ENCODE assay signal across 20 cellular contexts in the genomic region with DNA sequence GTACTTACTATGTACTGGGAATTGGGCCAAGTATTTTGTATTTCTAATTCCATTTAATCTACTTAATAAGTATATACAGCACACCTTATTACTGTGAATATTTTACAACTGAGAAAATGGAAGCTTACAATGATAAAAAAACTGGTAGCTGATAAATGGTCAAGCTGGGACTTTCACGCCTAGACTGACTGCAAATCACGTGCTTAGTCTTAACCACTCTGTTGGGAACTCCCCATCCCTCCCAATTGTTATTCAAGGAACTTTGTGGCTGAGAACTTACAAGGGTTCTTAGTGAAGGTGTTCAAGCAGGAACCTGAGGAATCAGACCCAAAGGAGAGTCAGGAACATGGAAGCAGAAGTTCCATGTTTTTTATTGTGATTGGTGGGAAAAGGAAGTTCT. TPM values are rescaled to one million over a fixed set of nuclear protein-coding genes. Genes with fewer than 3 reads are reported as not detected.
DNase-seq lines count a peak whose midpoint lies in the region; ATAC-seq and TF ChIP-seq lines count a peak whose summit lies in the region.
"Had no signal": no experiment of that assay in that cellular context is flagged by ENCODE, and none has a peak within 500 bp of the region (broad histone marks: within the 10 kb centered on the region; RNA-seq: fewer than 3 reads in every experiment).

No MANE protein-coding gene starts in this region.

- no peak for TF ChIP-seq CTCF in activated CD8-positive, alpha-beta T cell treated with anti-CD3 and anti-CD28 coated beads for 36 hours (IDR thresholded peaks at IDR 0.05)
- TF ChIP-seq CTCF in retinal pigment epithelial cell (conservative IDR thresholded peaks at IDR 0.05; ENCODE audit: low read depth, low read length) (no peak), GM13976 (IDR thresholded peaks at IDR 0.05; ENCODE audit: borderline replicate concordance, control extremely low read depth, extremely low read depth, insufficient read depth, missing control alignments) (no peak), breast epithelium (IDR thresholded peaks at IDR 0.05) (no peak)

- POLR2A ChIA-PET in activated CD8-positive, alpha-beta T cell treated with anti-CD3 and anti-CD28 coated beads for 36 hours (lab: Charles Lee), result interaction anchor here (0.8 to 1.5 kb wide), 3 partner anchors 9 to 26 kb away, joined by 3 to 5 read pairs (median 5); no protein-coding TSS in a partner anchor
- POLR2A ChIA-PET in activated CD8-positive, alpha-beta T cell treated with anti-CD3 and anti-CD28 coated beads, Interleukin-2, amount 10 ng/mL, durations not matched to agents 7 days and 5 days (lab: Charles Lee), result interaction anchor here (1.2 kb wide), 1 partner anchor 12 kb away, joined by 3 read pairs; no protein-coding TSS in a partner anchor
- POLR2A ChIA-PET in CD4-positive, alpha-beta memory T cell (lab: Charles Lee; ENCODE audit: partially characterized antibody), result interaction anchor here (0.8 to 24.0 kb wide), 5 partner anchors 12 to 54 kb away, joined by 3 to 639 read pairs (median 4); partner anchors contain the start of gene CD84

- no peak for ATAC-seq in activated CD8-positive, alpha-beta T cell treated with anti-CD3 and anti-CD28 coated beads for 36 hours
- ATAC-seq in activated CD8-positive, alpha-beta T cell treated with anti-CD3 and anti-CD28 coated beads, Interleukin-2, amount 10 ng/mL, durations not matched to agents 7 days and 5 days, result no peak
- ATAC-seq in activated T-helper 17 cell treated with anti-CD3 and anti-CD28 coated beads, Interleukin-2, amount 50 U/mL, for 72 hours (replicated peaks), result no peak
- ATAC-seq in GM18909 (IDR thresholded peaks at IDR 0.05; ENCODE audit: poor library complexity, unreplicated experiment), result no peak

- intact Hi-C loops in activated CD8-positive, alpha-beta T cell treated with anti-CD3 and anti-CD28 coated beads for 36 hours (cut with micrococcal nuclease), result no loop called here
- intact Hi-C loops in CD4-positive, alpha-beta memory T cell (cut with micrococcal nuclease), result no loop called here
- intact Hi-C loops in breast epithelium (cut with DNase I; ENCODE audit: low total_unique reads), result no loop called here

- no peak overlapping the region for H3K4me3 ChIP-seq in CD4-positive, alpha-beta memory T cell (ENCODE audit: low read length in 2 of 2)
- H3K4me3 ChIP-seq in retinal pigment epithelial cell (ENCODE audit: low read length) (no peak overlapping the region), breast epithelium (no peak overlapping the region)
- H3K4me3 ChIP-seq: BLaER1 treated with 17β-estradiol and CSF1 and Interleukin-3, amounts not matched to agents 10 nM and 100 nM; PC-9; SJCRH30 had no signal

- no peaks in the 10 kb centered on the region for H3K27me3 ChIP-seq in CD4-positive, alpha-beta memory T cell (ENCODE audit: insufficient read depth, low read length)
- no peaks in the 10 kb centered on the region for H3K27me3 ChIP-seq in breast epithelium
- H3K27me3 ChIP-seq: BLaER1 treated with 17β-estradiol and CSF1 and Interleukin-3, amounts not matched to agents 10 nM and 100 nM; SJCRH30 had no signal

- no peak overlapping the region for H3K4me3 Mint-ChIP-seq in activated CD8-positive, alpha-beta T cell treated with anti-CD3 and anti-CD28 coated beads for 36 hours
- no peak overlapping the region for H3K4me3 Mint-ChIP-seq in activated CD8-positive, alpha-beta T cell treated with anti-CD3 and anti-CD28 coated beads, Interleukin-2, amount 10 ng/mL, durations not matched to agents 7 days and 5 days
- H3K4me3 Mint-ChIP-seq in CD4-positive, alpha-beta memory T cell, result no peak overlapping the region
- H3K4me3 Mint-ChIP-seq in activated T-helper 17 cell treated with anti-CD3 and anti-CD28 coated beads, Interleukin-2, amount 50 U/mL, for 72 hours, result no peak overlapping the region

- no peak overlapping the region for H3K27ac ChIP-seq in CD4-positive, alpha-beta memory T cell (ENCODE audit: low read depth, low read length)
- H3K27ac ChIP-seq in breast epithelium, result no peak overlapping the region
- H3K27ac ChIP-seq: BLaER1 treated with 17β-estradiol and CSF1 and Interleukin-3, amounts not matched to agents 10 nM and 100 nM; PC-9; SJCRH30 had no signal

- peaks cover 48% of the 10 kb centered on the region for H3K4me1 ChIP-seq in CD4-positive, alpha-beta memory T cell (ENCODE audit: insufficient read depth, low read length)
- H3K4me1 ChIP-seq in breast epithelium, result no peaks in the 10 kb centered on the region
- H3K4me1 ChIP-seq: Caco-2, SJCRH30 had no signal

- no peaks in the 10 kb centered on the region for H3K9me3 Mint-ChIP-seq in activated CD8-positive, alpha-beta T cell treated with anti-CD3 and anti-CD28 coated beads for 36 hours
- H3K9me3 Mint-ChIP-seq in activated CD8-positive, alpha-beta T cell treated with anti-CD3 and anti-CD28 coated beads, Interleukin-2, amount 10 ng/mL, durations not matched to agents 7 days and 5 days (ENCODE audit: insufficient read depth), result no peaks in the 10 kb centered on the region
- H3K9me3 Mint-ChIP-seq in CD4-positive, alpha-beta memory T cell, result no peaks in the 10 kb centered on the region
- H3K9me3 Mint-ChIP-seq in activated T-helper 17 cell treated with anti-CD3 and anti-CD28 coated beads, Interleukin-2, amount 50 U/mL, for 72 hours, result no peaks in the 10 kb centered on the region

- H3K27ac Mint-ChIP-seq in activated CD8-positive, alpha-beta T cell treated with anti-CD3 and anti-CD28 coated beads for 36 hours, result peak overlapping the region; percentile 1
- H3K27ac Mint-ChIP-seq in activated CD8-positive, alpha-beta T cell treated with anti-CD3 and anti-CD28 coated beads, Interleukin-2, amount 10 ng/mL, durations not matched to agents 7 days and 5 days, result no peak overlapping the region
- peak overlapping the region in 4 of 7 donors; percentile 36 to 66 (median 52) for H3K27ac Mint-ChIP-seq in CD4-positive, alpha-beta memory T cell
- peak overlapping the region; percentile 31 for H3K27ac Mint-ChIP-seq in activated T-helper 17 cell treated with anti-CD3 and anti-CD28 coated beads, Interleukin-2, amount 50 U/mL, for 72 hours

- peaks cover 29% of the 10 kb centered on the region for H3K4me1 Mint-ChIP-seq in activated CD8-positive, alpha-beta T cell treated with anti-CD3 and anti-CD28 coated beads for 36 hours (ENCODE audit: low read depth)
- no peaks in the 10 kb centered on the region for H3K4me1 Mint-ChIP-seq in activated CD8-positive, alpha-beta T cell treated with anti-CD3 and anti-CD28 coated beads, Interleukin-2, amount 10 ng/mL, durations not matched to agents 7 days and 5 days (ENCODE audit: low read depth)
- H3K4me1 Mint-ChIP-seq in CD4-positive, alpha-beta memory T cell, result peaks cover 26 to 42% (median 33%) of the 10 kb centered on the region in 4 donors
- peaks cover 15% of the 10 kb centered on the region for H3K4me1 Mint-ChIP-seq in activated T-helper 17 cell treated with anti-CD3 and anti-CD28 coated beads, Interleukin-2, amount 50 U/mL, for 72 hours

- no peak for DNase-seq in activated CD8-positive, alpha-beta T cell treated with anti-CD3 and anti-CD28 coated beads for 36 hours
- no peak for DNase-seq in activated CD8-positive, alpha-beta T cell treated with anti-CD3 and anti-CD28 coated beads, Interleukin-2, amount 10 ng/mL, durations not matched to agents 7 days and 5 days
- DNase-seq in CD4-positive, alpha-beta memory T cell, result no peak
- DNase-seq in retinal pigment epithelial cell (ENCODE audit: low read depth) (peak; percentile 20), GM13976 (ENCODE audit: low spot score) (no peak), breast epithelium (ENCODE audit: low spot score in 2 of 2) (no peak)
- DNase-seq: Caco-2, DMS79, KBM-7, MV-4-11, NCI-H1417 treated with DMSO at 0.1 percent for 48 hours, NCI-H2029, NCI-H774, PC-9, SJCRH30 had no signal

- CTCF ChIA-PET in activated CD8-positive, alpha-beta T cell treated with anti-CD3 and anti-CD28 coated beads for 36 hours (lab: Charles Lee), result interaction anchor here (0.8 to 14.7 kb wide), 7 partner anchors 9 to 124 kb away, joined by 3 to 191 read pairs (median 4); no protein-coding TSS in a partner anchor
- CTCF ChIA-PET in activated CD8-positive, alpha-beta T cell treated with anti-CD3 and anti-CD28 coated beads, Interleukin-2, amount 10 ng/mL, durations not matched to agents 7 days and 5 days (lab: Charles Lee), result interaction anchor here (1.2 to 13.7 kb wide), 6 partner anchors 8 to 56 kb away, joined by 3 to 185 read pairs (median 24); partner anchors contain the start of gene CD84
- CTCF ChIA-PET in CD4-positive, alpha-beta memory T cell (lab: Charles Lee; ENCODE audit: partially characterized antibody), result interaction anchor here (0.6 to 20.9 kb wide), 5 partner anchors 10 to 124 kb away, joined by 3 to 359 read pairs (median 6); no protein-coding TSS in a partner anchor

- no peaks in the 10 kb centered on the region for H3K27me3 Mint-ChIP-seq in activated CD8-positive, alpha-beta T cell treated with anti-CD3 and anti-CD28 coated beads for 36 hours
- H3K27me3 Mint-ChIP-seq in activated CD8-positive, alpha-beta T cell treated with anti-CD3 and anti-CD28 coated beads, Interleukin-2, amount 10 ng/mL, durations not matched to agents 7 days and 5 days (ENCODE audit: low read depth), result no peaks in the 10 kb centered on the region
- no peaks in the 10 kb centered on the region for H3K27me3 Mint-ChIP-seq in CD4-positive, alpha-beta memory T cell
- no peaks in the 10 kb centered on the region for H3K27me3 Mint-ChIP-seq in activated T-helper 17 cell treated with anti-CD3 and anti-CD28 coated beads, Interleukin-2, amount 50 U/mL, for 72 hours

- in situ Hi-C loops in GM13976 (cut with MboI; ENCODE audit: low sequenced_read_pairs, unreplicated experiment), result no loop called here

- H3K9me3 ChIP-seq in CD4-positive, alpha-beta memory T cell (ENCODE audit: control insufficient read depth in 1 of 2, low read length in 2 of 2), result no peaks in the 10 kb centered on the region
- no peaks in the 10 kb centered on the region for H3K9me3 ChIP-seq in breast epithelium
- H3K9me3 ChIP-seq: Caco-2, SJCRH30 had no signal

- peaks cover 46% of the 10 kb centered on the region for H3K36me3 Mint-ChIP-seq in activated CD8-positive, alpha-beta T cell treated with anti-CD3 and anti-CD28 coated beads for 36 hours (ENCODE audit: low read depth)
- peaks cover 27% of the 10 kb centered on the region for H3K36me3 Mint-ChIP-seq in activated CD8-positive, alpha-beta T cell treated with anti-CD3 and anti-CD28 coated beads, Interleukin-2, amount 10 ng/mL, durations not matched to agents 7 days and 5 days (ENCODE audit: low read depth)
- peaks cover 51 to 59% of the 10 kb centered on the region in 2 donors for H3K36me3 Mint-ChIP-seq in CD4-positive, alpha-beta memory T cell
- H3K36me3 Mint-ChIP-seq in activated T-helper 17 cell treated with anti-CD3 and anti-CD28 coated beads, Interleukin-2, amount 50 U/mL, for 72 hours (ENCODE audit: low read depth), result peaks cover 69% of the 10 kb centered on the region

- TF ChIP-seq POLR2A in breast epithelium (IDR thresholded peaks at IDR 0.05), result no peak

- H3K36me3 ChIP-seq in CD4-positive, alpha-beta memory T cell (ENCODE audit: insufficient read depth, low read length), result peaks cover 63% of the 10 kb centered on the region
- no peaks in the 10 kb centered on the region for H3K36me3 ChIP-seq in breast epithelium
- H3K36me3 ChIP-seq: SJCRH30 had no signal

RNA-seq across cellular contexts. Expression of gene CD84, which starts 26.9 kb away (rescaled TPM):
- 10 to 100 TPM; 18.1 to 20.1 TPM for total RNA-seq in activated CD8-positive, alpha-beta T cell treated with anti-CD3 and anti-CD28 coated beads for 36 hours
- total RNA-seq in activated CD8-positive, alpha-beta T cell treated with anti-CD3 and anti-CD28 coated beads, Interleukin-2, amount 10 ng/mL, durations not matched to agents 7 days and 5 days, result 10 to 100 TPM; 14.0 to 15.4 TPM
- total RNA-seq in CD4-positive, alpha-beta memory T cell, result 10 to 100 TPM; 97.5 to 98.9 TPM
- 10 to 100 TPM; 15.9 to 33.6 TPM for polyA plus RNA-seq in CD4-positive, alpha-beta memory T cell
- total RNA-seq in activated T-helper 17 cell treated with anti-CD3 and anti-CD28 coated beads, Interleukin-2, amount 50 U/mL, for 72 hours, result 10 to 100 TPM; 15.7 to 37.3 TPM
- 10 to 100 TPM in 1 of 3 donors, 1 to 10 TPM in 2; 2.3 to 17.0 (median 9.8) TPM for total RNA-seq in breast epithelium
- total RNA-seq: Caco-2, H1, NCI-H460, PC-9, SJCRH30 had no signal
- polyA plus RNA-seq: H1 had no signal

RNA-seq across cellular contexts. Expression of gene SLAMF6, which starts 29.4 kb away (rescaled TPM):
- total RNA-seq in activated CD8-positive, alpha-beta T cell treated with anti-CD3 and anti-CD28 coated beads for 36 hours, result 10 to 100 TPM; 42.8 to 43.9 TPM
- total RNA-seq in activated CD8-positive, alpha-beta T cell treated with anti-CD3 and anti-CD28 coated beads, Interleukin-2, amount 10 ng/mL, durations not matched to agents 7 days and 5 days, result 10 to 100 TPM; 23.9 to 24.7 TPM
- 10 to 100 TPM; 56.4 to 59.1 TPM for total RNA-seq in CD4-positive, alpha-beta memory T cell
- polyA plus RNA-seq in CD4-positive, alpha-beta memory T cell, result 100 to 1,000 TPM in 1 of 2 donors, 10 to 100 TPM in 1; 96.8 to 105 TPM
- 10 to 100 TPM; 17.4 to 28.6 TPM for total RNA-seq in activated T-helper 17 cell treated with anti-CD3 and anti-CD28 coated beads, Interleukin-2, amount 50 U/mL, for 72 hours
- 1 to 10 TPM; 1.1 to 3.2 (median 2.6) TPM for total RNA-seq in breast epithelium
- total RNA-seq: Caco-2, H1, NCI-H460, PC-9, SJCRH30 had no signal
- polyA plus RNA-seq: H1 had no signal

Comparison
In these comparisons a context has a peak if more than half of its experiments do, and no peak if none do; other contexts are left out.
1. RNA of gene SLAMF6, which starts 29.4 kb away (total RNA-seq): 56.4 to 59.1 TPM in CD4-positive, alpha-beta memory T cell, 42.8 to 43.9 TPM in activated CD8-positive, alpha-beta T cell treated with anti-CD3 and anti-CD28 coated beads for 36 hours, 17.4 to 28.6 TPM in activated T-helper 17 cell treated with anti-CD3 and anti-CD28 coated beads, Interleukin-2, amount 50 U/mL, for 72 hours and 23.9 to 24.7 TPM in activated CD8-positive, alpha-beta T cell treated with anti-CD3 and anti-CD28 coated beads, Interleukin-2, amount 10 ng/mL, durations not matched to agents 7 days and 5 days; 1.1 to 3.2 TPM in breast epithelium; every median in the first group is over 4 times any median in the second.